In the genomic region with DNA sequence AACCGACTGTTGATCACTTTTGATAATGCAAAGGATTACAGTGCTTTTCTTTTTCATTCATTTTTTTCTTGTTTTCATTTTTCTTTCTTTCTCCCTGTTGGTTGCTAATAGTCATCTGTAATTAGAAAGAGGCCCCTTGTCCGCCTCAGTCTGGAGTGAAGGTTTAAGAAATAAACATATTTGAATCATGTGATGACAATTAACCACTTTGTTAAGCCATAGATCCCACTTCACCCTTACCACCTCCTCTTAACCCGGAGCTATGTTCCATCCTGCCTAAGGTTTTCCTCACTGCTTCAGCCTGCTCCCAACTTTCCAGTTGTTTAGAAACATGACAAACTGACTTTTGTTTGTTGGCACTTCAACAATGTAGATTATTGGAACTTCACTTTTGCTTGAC, we compare ENCODE assay signal across 15 cellular contexts. TPM values are rescaled to one million over a fixed set of nuclear protein-coding genes. Genes with fewer than 3 reads are reported as not detected.
DNase-seq lines count a peak whose midpoint lies in the region; ATAC-seq, FAIRE-seq and TF ChIP-seq lines count a peak whose summit lies in the region.
"Had no signal": no experiment of that assay in that cellular context is flagged by ENCODE, and none has a peak within 500 bp of the region (broad histone marks: within the 10 kb centered on the region; RNA-seq: fewer than 3 reads in every experiment).

No MANE protein-coding gene starts in this region.

- no peak overlapping the region for H3K9ac ChIP-seq in HepG2 (ENCODE audit: insufficient read depth, low read depth, low read length)

- no peak for FAIRE-seq in HepG2 (lab: Jason Lieb, UNC)
- FAIRE-seq: D721Med, endothelial cell of umbilical vein had no signal

- TF ChIP-seq RAD21 in HepG2 (CRISPR knock-in tag; IDR thresholded peaks at IDR 0.05): no peak

- no peak overlapping the region for H3K4me2 ChIP-seq in HepG2 (ENCODE audit: low read depth, low read length)

- H3K9me3 Mint-ChIP-seq in chondrocyte (ENCODE audit: low read depth) (no peaks in the 10 kb centered on the region), nephron (no peaks in the 10 kb centered on the region)
- H3K9me3 Mint-ChIP-seq: activated T-helper 1 cell treated with anti-CD3 and anti-CD28 coated beads, Interleukin-12 subunit alpha, Interleukin-12 subunit beta, Interleukin-2, Interleukin-4 antibody, amounts not matched to agents 30 ng/mL and 10 ng/mL and 1 ng/mL, durations not matched to agents 14 hours and 24 hours and 36 hours had no signal

- no peaks in the 10 kb centered on the region for H4K20me1 ChIP-seq in HepG2 (ENCODE audit: insufficient read depth, low read length)

- no peak overlapping the region for H3K4me3 ChIP-seq in thyroid gland (replicated peaks in 1 of 3)
- no peak overlapping the region for H3K4me3 ChIP-seq in HepG2 (replicated peaks in 1 of 3; ENCODE audit: insufficient read depth in 1 of 3, low read depth in 2 of 3, low read length in 3 of 3)
- H3K4me3 ChIP-seq: upper lobe of left lung had no signal

- no peak for ATAC-seq in GM18519 (IDR thresholded peaks at IDR 0.05; ENCODE audit: low FRiP score, unreplicated experiment)
- ATAC-seq in HepG2: no peak
- no peak for ATAC-seq in GM19023 (IDR thresholded peaks at IDR 0.05; ENCODE audit: unreplicated experiment)

- intact Hi-C loops in thyroid gland (cut with DNase I): loop anchor here (5.0 kb wide), 1 partner anchor 64 kb away; no protein-coding TSS in a partner anchor
- intact Hi-C loops in HepG2 (cut with micrococcal nuclease; ENCODE audit: unreplicated experiment): no loop called here

- DNase-seq in NCI-H1105 treated with DMSO at 0.1 percent for 48 hours (lab: John Stamatoyannopoulos, UW) (peak; percentile 47), NCI-H1105 (lab: John Stamatoyannopoulos, UW) (no peak), chondrocyte (ENCODE audit: low spot score) (no peak), thyroid gland (no peak), HepG2 (ENCODE audit: low spot score) (no peak)
- DNase-seq: 8988T; NCI-H1930; NK-92 treated with Interleukin-12 subunit alpha and Interleukin-12 subunit beta, amount 100 ng/mL, for 24 hours had no signal

- H3K79me2 ChIP-seq in HepG2 (ENCODE audit: insufficient read depth, low read length): no peaks in the 10 kb centered on the region

- 37 to 40% methylated on average over 3 of the region's 3 CpGs for WGBS in thyroid gland, 2 donors
- 18% methylated on average over 3 of the region's 3 CpGs for WGBS in HepG2 (ENCODE audit: low lambda C conversion rate)

- H3K27ac Mint-ChIP-seq in chondrocyte (ENCODE audit: unreplicated experiment) (peak overlapping the region; percentile 32), nephron (peak overlapping the region; percentile 98 to 99 (median 98))
- H3K27ac Mint-ChIP-seq: activated T-helper 1 cell treated with anti-CD3 and anti-CD28 coated beads, Interleukin-12 subunit alpha, Interleukin-12 subunit beta, Interleukin-2, Interleukin-4 antibody, amounts not matched to agents 30 ng/mL and 10 ng/mL and 1 ng/mL, durations not matched to agents 14 hours and 24 hours and 36 hours had no signal

- CTCF ChIA-PET in HepG2 (lab: Yijun Ruan, JAX; ENCODE audit: low intra/inter-chr PET ratio, low total read pairs): no interaction called here

- H3K36me3 ChIP-seq in thyroid gland (no peaks in the 10 kb centered on the region), HepG2 (replicated peaks in 1 of 2; ENCODE audit: control insufficient read depth in 1 of 2, insufficient read depth in 2 of 2, low read length in 2 of 2) (no peaks in the 10 kb centered on the region)
- H3K36me3 ChIP-seq: upper lobe of left lung had no signal

- H3K27me3 Mint-ChIP-seq in chondrocyte (ENCODE audit: low read depth): no peaks in the 10 kb centered on the region
- no peaks in the 10 kb centered on the region for H3K27me3 Mint-ChIP-seq in nephron (ENCODE audit: low read depth)

- no peak overlapping the region for H3K4me3 Mint-ChIP-seq in chondrocyte (ENCODE audit: unreplicated experiment)
- peak overlapping the region; percentile 5 to 20 (median 15) for H3K4me3 Mint-ChIP-seq in nephron
- H3K4me3 Mint-ChIP-seq: activated T-helper 1 cell treated with anti-CD3 and anti-CD28 coated beads, Interleukin-12 subunit alpha, Interleukin-12 subunit beta, Interleukin-2, Interleukin-4 antibody, amounts not matched to agents 30 ng/mL and 10 ng/mL and 1 ng/mL, durations not matched to agents 14 hours and 24 hours and 36 hours had no signal

- no peaks in the 10 kb centered on the region for H3K36me3 Mint-ChIP-seq in chondrocyte (ENCODE audit: low read depth)
- H3K36me3 Mint-ChIP-seq in nephron (ENCODE audit: low read depth): no peaks in the 10 kb centered on the region

- POLR2A ChIA-PET in HepG2 (lab: Yijun Ruan, JAX): no interaction called here

- H3K9me3 ChIP-seq in thyroid gland (no peaks in the 10 kb centered on the region), HepG2 (ENCODE audit: low read length) (no peaks in the 10 kb centered on the region)
- H3K9me3 ChIP-seq: upper lobe of left lung had no signal

- TF ChIP-seq EP300 in HepG2 (IDR thresholded peaks at IDR 0.05; ENCODE audit: low read depth in 2 of 2, low read length in 2 of 2): no peak
- TF ChIP-seq EP300 in HepG2 (CRISPR knock-in tag; IDR thresholded peaks at IDR 0.05; ENCODE audit: borderline replicate concordance): no peak

- H2AFZ ChIP-seq in HepG2 (ENCODE audit: low read length): no peak overlapping the region

- TF ChIP-seq CTCF in chondrocyte (IDR thresholded peaks at IDR 0.05) (no peak), nephron (IDR thresholded peaks at IDR 0.05; ENCODE audit: unreplicated experiment in 3 of 3) (no peak), thyroid gland (IDR thresholded peaks at IDR 0.05) (no peak), HepG2 (CRISPR knock-in tag; IDR thresholded peaks at IDR 0.05) (no peak)

- no TSS peak for BruUV-seq in HepG2 (replicated peaks; lab: Mats Ljungman, UMichigan)

- H3K27ac ChIP-seq in thyroid gland (peak overlapping the region in 2 of 3 donors; percentile 15 to 32), HepG2 (ENCODE audit: extremely low read length, insufficient read depth, low read length) (no peak overlapping the region)
- H3K27ac ChIP-seq: upper lobe of left lung had no signal

- in situ Hi-C loops in HepG2 (cut with HindIII; ENCODE audit: extremely low pct_ligation_motif_present, low pct_unique_long_range_greater_than_20kb): no loop called here

- H3K4me1 ChIP-seq in thyroid gland: peaks cover 20 to 25% of the 10 kb centered on the region in 2 donors
- H3K4me1 ChIP-seq in HepG2 (ENCODE audit: insufficient read depth, low read length): no peaks in the 10 kb centered on the region

- H3K4me1 Mint-ChIP-seq in chondrocyte (ENCODE audit: low read depth) (peaks cover 30% of the 10 kb centered on the region), nephron (peaks cover 42% of the 10 kb centered on the region)

- H3K27me3 ChIP-seq in thyroid gland (no peaks in the 10 kb centered on the region), HepG2 (ENCODE audit: control insufficient read depth in 1 of 2, insufficient read depth in 2 of 2, low read length in 2 of 2) (peaks cover 0 to 2% of the 10 kb centered on the region in 2 experiments; a peak in 2 of 5 replicates)
- H3K27me3 ChIP-seq: upper lobe of left lung had no signal

- TF ChIP-seq POLR2A in thyroid gland (IDR thresholded peaks at IDR 0.05) (no peak), HepG2 (IDR thresholded peaks at IDR 0.05; ENCODE audit: insufficient read depth in 1 of 2, low read depth in 2 of 2, low read length in 2 of 2) (no peak)

TF ChIP-seq in HepG2, 621 proteins besides CTCF, POLR2A, EP300 and RAD21:
- no peak for TF ChIP-seq PAF1 (CRISPR knock-in tag; IDR thresholded peaks at IDR 0.05)
- TF ChIP-seq ZNF24 (IDR thresholded peaks at IDR 0.05): no peak
- TF ChIP-seq NONO (IDR thresholded peaks at IDR 0.05): no peak
- no peak for TF ChIP-seq NONO (CRISPR knock-in tag; conservative IDR thresholded peaks at IDR 0.05)
- no peak for TF ChIP-seq MEIS2 (CRISPR knock-in tag; IDR thresholded peaks at IDR 0.05)
- TF ChIP-seq ZNF136 (CRISPR knock-in tag; IDR thresholded peaks at IDR 0.05; ENCODE audit: low read depth): no peak
- no peak for TF ChIP-seq JUND (CRISPR knock-in tag; IDR thresholded peaks at IDR 0.05)

RNA-seq across cellular contexts. Expression of gene SSBP2, which starts 37.4 kb away (rescaled TPM):
- total RNA-seq in chondrocyte (47.9 to 61.4 TPM (median 52.0 TPM) in 3 replicates), thyroid gland (10 to 100 TPM; 38.6 to 58.5 (median 51.8) TPM), HepG2 (2016; rRNA removed; fragmentation: Illumina TruSeq; extraction: Trizol) (not detected in 2 replicates)
- not detected in 2 replicates for total RNA-seq in HepG2 (2016; cell fraction: cytosol; rRNA removed; fragmentation: Illumina TruSeq; extraction: Trizol; ENCODE audit: low read depth)
- not detected in 2 replicates for total RNA-seq in HepG2 (2016; cell fraction: insoluble cytoplasmic fraction; rRNA removed; fragmentation: Illumina TruSeq; extraction: Trizol)
- 0.19 TPM in 1 of 2 replicates, not detected in the other for total RNA-seq in HepG2 (2016; cell fraction: membrane; rRNA removed; fragmentation: Illumina TruSeq; extraction: Trizol)
- total RNA-seq in HepG2 (2016; cell fraction: nucleus; rRNA removed; fragmentation: Illumina TruSeq; extraction: Trizol): not detected in 2 replicates
- 0.01 and 0.16 TPM in 2 replicates for polyA plus RNA-seq in HepG2 (2011; rRNA removed)
- 0.05 and 0.09 TPM in 2 replicates for polyA plus RNA-seq in HepG2 (2011; cell fraction: cytosol; rRNA removed)
- polyA plus RNA-seq in HepG2 (2011; cell fraction: nucleus; rRNA removed): 0.59 and 0.85 TPM in 2 replicates
- not detected in 2 replicates for polyA plus RNA-seq in HepG2 (2012)
- not detected in 2 replicates for polyA plus RNA-seq in HepG2 (2016; cell fraction: cytosol; fragmentation: Illumina TruSeq; extraction: Trizol; ENCODE audit: low read depth)
- polyA plus RNA-seq in HepG2 (2016; cell fraction: insoluble cytoplasmic fraction; fragmentation: Illumina TruSeq; extraction: Trizol; ENCODE audit: low read depth): not detected in 2 replicates
- polyA plus RNA-seq in HepG2 (2016; cell fraction: membrane; fragmentation: Illumina TruSeq; extraction: Trizol; ENCODE audit: low read depth): not detected in 2 replicates
- polyA plus RNA-seq in HepG2 (2016; cell fraction: nucleus; fragmentation: Illumina TruSeq; extraction: Trizol; ENCODE audit: insufficient read depth, low read depth): not detected in 2 replicates
- polyA minus RNA-seq in HepG2 (2011; rRNA and poly(A)+ RNA removed; ENCODE audit: low replicate concordance): 7.6 TPM in 1 of 2 replicates, not detected in the other
- not detected in 2 replicates for polyA minus RNA-seq in HepG2 (2011; cell fraction: cytosol; rRNA and poly(A)+ RNA removed)
- polyA minus RNA-seq in HepG2 (2011; cell fraction: nucleus; rRNA and poly(A)+ RNA removed): 0.52 and 0.99 TPM in 2 replicates

Comparison
In these comparisons a context has a peak if more than half of its experiments do, and no peak if none do; other contexts are left out.
1. RNA of gene SSBP2, which starts 37.4 kb away (total RNA-seq): 38.6 to 58.5 TPM in thyroid gland and 47.9 to 61.4 TPM in chondrocyte; 0.19 TPM in HepG2; every median in the first group is over 10 times any median in the second.